In genomic region chr11:15333407-15333806, GRCh38 we compare ENCODE assay signal across 26 cellular contexts.
"Had no signal": no experiment of that assay in that cellular context is flagged by ENCODE, and none has a peak within 500 bp of the region (broad histone marks: within the 10 kb centered on the region; RNA-seq: fewer than 3 reads in every experiment).

No MANE protein-coding gene starts in this region.

- DNase-seq: kidney; left colon; left lung; lower lobe of right lung; mammary epithelial cell; mesenchymal stem cell; naive thymus-derived CD8-positive, alpha-beta T cell; nucleus accumbens; pancreas; posterior cingulate gyrus; retina; right cardiac atrium; stimulated activated CD4-positive, alpha-beta T cell treated with anti-CD3 and anti-CD28 coated beads, Interleukin-12 subunit alpha, Interleukin-12 subunit beta, amount 100 ng/mL, for 4 hours; stimulated activated CD4-positive, alpha-beta T cell treated with anti-CD3 and anti-CD28 coated beads, Interleukin-15, amount 100 ng/mL, for 24 hours; stimulated activated CD4-positive, alpha-beta T cell treated with anti-CD3 and anti-CD28 coated beads, Interleukin-2, amount 100 ng/mL, for 24 hours; stimulated activated CD4-positive, alpha-beta T cell treated with anti-CD3 and anti-CD28 coated beads, Interleukin-4, amount 100 ng/mL, for 1 hour; stimulated activated naive B cell treated with anti-CD40 and anti-IgM and Interleukin-4, amounts not matched to agents 10 μg/mL and 1 μg/mL and 100 μg/mL, for 72 hours; stimulated activated naive CD8-positive, alpha-beta T cell treated with anti-CD3 and anti-CD28 coated beads, Interleukin-15, Interleukin-2, amounts not matched to agents 100 U/mL and 50 U/mL, for 24 hours; stomach; testis; thyroid gland; transverse colon; upper lobe of left lung had no signal

- H3K27me3 ChIP-seq: left lung, pancreas, stomach, testis, thyroid gland, transverse colon, upper lobe of left lung had no signal

- ATAC-seq: left colon; left lung; lower lobe of right lung; naive thymus-derived CD8-positive, alpha-beta T cell; pancreas; right cardiac atrium; sciatic nerve; stimulated activated naive B cell treated with anti-CD40 and anti-IgM and Interleukin-4, amounts not matched to agents 10 μg/mL and 1 μg/mL and 100 μg/mL, for 72 hours; stimulated activated naive CD8-positive, alpha-beta T cell treated with anti-CD3 and anti-CD28 coated beads, Interleukin-15, Interleukin-2, amounts not matched to agents 100 U/mL and 50 U/mL, for 24 hours had no signal

- H3K9me3 ChIP-seq: left lung, lower lobe of right lung, pancreas, prostate gland, stomach, testis, thyroid gland, transverse colon, upper lobe of left lung had no signal

- H3K4me3 ChIP-seq: left lung, lower lobe of right lung, pancreas, prostate gland, skin epidermis, stomach, testis, thyroid gland, transverse colon, upper lobe of left lung had no signal

- H3K36me3 ChIP-seq: left lung, lower lobe of right lung, pancreas, prostate gland, stomach, thyroid gland, transverse colon, upper lobe of left lung had no signal

- H3K4me1 ChIP-seq: left lung, lower lobe of right lung, pancreas, prostate gland, stomach, testis, thyroid gland, transverse colon, upper lobe of left lung had no signal
